In the genomic region with DNA sequence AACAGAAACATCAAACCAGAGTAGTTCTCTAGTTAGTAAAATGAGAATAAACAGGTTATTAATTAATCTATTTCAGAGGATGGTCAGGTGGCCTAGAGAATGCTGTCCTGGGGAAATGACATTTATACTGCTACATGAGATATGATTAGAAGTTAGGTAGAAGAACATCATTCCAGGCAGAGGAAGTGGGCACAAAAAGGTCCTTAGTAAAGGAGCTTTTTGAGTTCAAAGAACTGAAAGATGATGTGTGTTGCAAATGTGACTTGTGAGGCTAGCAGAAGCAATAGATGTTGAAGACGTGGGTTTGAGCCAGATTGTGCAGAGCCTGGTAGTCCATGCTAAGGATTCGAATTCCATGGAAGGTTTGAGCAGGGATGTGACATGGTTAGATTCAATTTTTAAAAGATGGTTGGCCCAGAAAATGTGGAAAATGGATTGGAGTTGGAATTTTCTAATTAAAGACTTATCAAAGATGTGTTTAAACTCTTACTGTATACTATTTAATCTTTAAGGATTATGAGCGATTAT, we compare ENCODE assay signal across 10 cellular contexts. TPM values are rescaled to one million over a fixed set of nuclear protein-coding genes. Genes with fewer than 3 reads are reported as not detected.
DNase-seq lines count a peak whose midpoint lies in the region; ATAC-seq, FAIRE-seq and TF ChIP-seq lines count a peak whose summit lies in the region.
"Had no signal": no experiment of that assay in that cellular context is flagged by ENCODE, and none has a peak within 500 bp of the region (broad histone marks: within the 10 kb centered on the region; RNA-seq: fewer than 3 reads in every experiment).

No MANE protein-coding gene starts in this region.

- ATAC-seq in HepG2 (no peak), right lobe of liver (no peak), GM21423 (IDR thresholded peaks at IDR 0.05; ENCODE audit: unreplicated experiment) (no peak), GM21447 (IDR thresholded peaks at IDR 0.05; ENCODE audit: unreplicated experiment) (no peak)

- TSS peak; percentile 10 for BruUV-seq in HepG2 (replicated peaks; lab: Mats Ljungman, UMichigan)

- TF ChIP-seq CTCF in HepG2 (CRISPR knock-in tag; IDR thresholded peaks at IDR 0.05) = no peak
- no peak for TF ChIP-seq CTCF in right lobe of liver (IDR thresholded peaks at IDR 0.05)
- no peak for TF ChIP-seq CTCF in SU-DHL-6 (IDR thresholded peaks at IDR 0.05; ENCODE audit: insufficient read depth, low read length, poor library complexity, severe bottlenecking)
- TF ChIP-seq CTCF in fibroblast of the aortic adventitia (IDR thresholded peaks at IDR 0.05; ENCODE audit: insufficient read depth, low read length) = no peak

- H3K9me3 ChIP-seq in HepG2 (ENCODE audit: low read length) = no peaks in the 10 kb centered on the region
- H3K9me3 ChIP-seq in right lobe of liver = no peaks in the 10 kb centered on the region
- no peaks in the 10 kb centered on the region for H3K9me3 ChIP-seq in SU-DHL-6 (ENCODE audit: insufficient read depth, low read length)

- POLR2A ChIA-PET in HepG2 (lab: Yijun Ruan, JAX) = no interaction called here

- in situ Hi-C loops in HepG2 (cut with HindIII; ENCODE audit: extremely low pct_ligation_motif_present, low pct_unique_long_range_greater_than_20kb) = no loop called here

- H3K36me3 ChIP-seq in HepG2 (replicated peaks in 1 of 2; ENCODE audit: control insufficient read depth in 1 of 2, insufficient read depth in 2 of 2, low read length in 2 of 2) = peaks cover 4 to 21% of the 10 kb centered on the region in 2 experiments
- no peaks in the 10 kb centered on the region for H3K36me3 ChIP-seq in right lobe of liver
- peaks cover 7% of the 10 kb centered on the region; the same call in 1 of the 2 replicates for H3K36me3 ChIP-seq in SU-DHL-6 (ENCODE audit: low read length)

- peaks cover 34% of the 10 kb centered on the region for H4K20me1 ChIP-seq in HepG2 (ENCODE audit: insufficient read depth, low read length)
- H4K20me1 ChIP-seq in SU-DHL-6 (ENCODE audit: low read depth, low read length) = peaks cover 10% of the 10 kb centered on the region; the same call in 1 of the 2 replicates

- FAIRE-seq in HepG2 (lab: Jason Lieb, UNC) = no peak

- H2AFZ ChIP-seq in HepG2 (ENCODE audit: low read length) (no peak overlapping the region), SU-DHL-6 (ENCODE audit: low read depth, low read length, severe bottlenecking) (no peak overlapping the region)

- H3K9ac ChIP-seq in HepG2 (ENCODE audit: insufficient read depth, low read depth, low read length) (no peak overlapping the region), SU-DHL-6 (ENCODE audit: low read length) (peak overlapping the region; percentile 11; the same call in 1 of the 2 replicates)

- no peak for TF ChIP-seq POLR2A in HepG2 (IDR thresholded peaks at IDR 0.05; ENCODE audit: insufficient read depth in 1 of 2, low read depth in 2 of 2, low read length in 2 of 2)
- no peak for TF ChIP-seq POLR2A in right lobe of liver (IDR thresholded peaks at IDR 0.05)

- H3K4me1 ChIP-seq in HepG2 (ENCODE audit: insufficient read depth, low read length) (peaks cover 34% of the 10 kb centered on the region), right lobe of liver (peaks cover 0 to 11% (median 3%) of the 10 kb centered on the region in 4 donors)

- H3K4me3 ChIP-seq in HepG2 (replicated peaks in 1 of 3; ENCODE audit: insufficient read depth in 1 of 3, low read depth in 2 of 3, low read length in 3 of 3) (no peak overlapping the region), right lobe of liver (no peak overlapping the region), SU-DHL-6 (ENCODE audit: insufficient read depth, low read length, poor library complexity, severe bottlenecking) (peak overlapping the region; percentile 11), fibroblast of the aortic adventitia (ENCODE audit: low read depth, low read length) (no peak overlapping the region)
- H3K4me3 ChIP-seq: SJCRH30 had no signal

- no peaks in the 10 kb centered on the region for H3K27me3 ChIP-seq in HepG2 (ENCODE audit: control insufficient read depth in 1 of 2, insufficient read depth in 2 of 2, low read length in 2 of 2)
- no peaks in the 10 kb centered on the region for H3K27me3 ChIP-seq in right lobe of liver
- H3K27me3 ChIP-seq in SU-DHL-6 (ENCODE audit: low read length) = no peaks in the 10 kb centered on the region
- H3K27me3 ChIP-seq: SJCRH30 had no signal

- H3K27ac ChIP-seq in HepG2 (ENCODE audit: extremely low read length, insufficient read depth, low read length) (peak overlapping the region; percentile 45), right lobe of liver (no peak overlapping the region), SU-DHL-6 (ENCODE audit: low read depth, low read length) (peak overlapping the region; percentile 56)
- H3K27ac ChIP-seq: SJCRH30 had no signal

- CTCF ChIA-PET in HepG2 (lab: Yijun Ruan, JAX; ENCODE audit: low intra/inter-chr PET ratio, low total read pairs) = no interaction called here

- no peak for DNase-seq in HepG2 (ENCODE audit: low spot score)
- no peak for DNase-seq in right lobe of liver
- peak; percentile 15 for DNase-seq in fibroblast of the aortic adventitia (ENCODE audit: low read depth)
- no peak for DNase-seq in OCI-M2 (lab: John Stamatoyannopoulos, UW; ENCODE audit: unreplicated experiment)
- DNase-seq in AG08396 (ENCODE audit: low spot score) = no peak
- DNase-seq: NCI-H1092 treated with DMSO at 0.1 percent for 48 hours had no signal

- H3K79me2 ChIP-seq in HepG2 (ENCODE audit: insufficient read depth, low read length) (peaks cover 92% of the 10 kb centered on the region), SU-DHL-6 (ENCODE audit: insufficient read depth, low read length) (peaks cover 97% of the 10 kb centered on the region)

- H3K4me2 ChIP-seq in HepG2 (ENCODE audit: low read depth, low read length) = no peak overlapping the region
- H3K4me2 ChIP-seq in SU-DHL-6 (ENCODE audit: low read depth, low read length, poor library complexity, severe bottlenecking) = peak overlapping the region; percentile 43

- no peaks in the 10 kb centered on the region for H3K9me2 ChIP-seq in SU-DHL-6 (replicated peaks; ENCODE audit: insufficient read depth, low read length)

- 87% methylated on average over 3 of the region's 3 CpGs for WGBS in HepG2 (ENCODE audit: low lambda C conversion rate)
- WGBS in right lobe of liver (ENCODE audit: insufficient coverage, low coverage, low lambda C conversion rate, missing lambda C conversion rate) = 85% methylated on average over 2 of the region's 3 CpGs

- no peak for TF ChIP-seq RAD21 in HepG2 (CRISPR knock-in tag; IDR thresholded peaks at IDR 0.05)

- H3F3A ChIP-seq in SU-DHL-6 (ENCODE audit: insufficient read depth) = peaks cover 12% of the 10 kb centered on the region; the same call in 1 of the 2 replicates

- intact Hi-C loops in HepG2 (cut with micrococcal nuclease; ENCODE audit: unreplicated experiment) = no loop called here
- intact Hi-C loops in right lobe of liver (cut with DNase I) = no loop called here

- TF ChIP-seq EP300 in HepG2 (IDR thresholded peaks at IDR 0.05; ENCODE audit: low read depth in 2 of 2, low read length in 2 of 2) (no peak), HepG2 (CRISPR knock-in tag; IDR thresholded peaks at IDR 0.05; ENCODE audit: borderline replicate concordance) (no peak)

TF ChIP-seq in HepG2, 621 proteins besides CTCF, POLR2A, EP300 and RAD21:
- TF ChIP-seq ZNF619 (CRISPR knock-in tag; IDR thresholded peaks at IDR 0.05) (no peak), POLR2G (IDR thresholded peaks at IDR 0.05; ENCODE audit: low read depth, low read length) (no peak), POLR2AphosphoS2 (IDR thresholded peaks at IDR 0.05; ENCODE audit: low read depth, low read length) (0 out of 2 replicates have a peak, but pooled peaks have one; percentile 46), ZNF292 (CRISPR knock-in tag; IDR thresholded peaks at IDR 0.05; ENCODE audit: borderline replicate concordance, low read depth) (no peak)

RNA-seq across cellular contexts. Expression of a gene that starts 34.2 kb away (rescaled TPM):
- total RNA-seq in HepG2 (2016; rRNA removed; fragmentation: Illumina TruSeq; extraction: Trizol) (106 and 120 TPM in 2 replicates), right lobe of liver (10 to 100 TPM; 41.6 to 95.1 (median 70.6) TPM), fibroblast of the aortic adventitia (ENCODE audit: low replicate concordance) (234 and 357 TPM in 2 replicates)
- total RNA-seq in HepG2 (2016; cell fraction: cytosol; rRNA removed; fragmentation: Illumina TruSeq; extraction: Trizol; ENCODE audit: low read depth) = 19.3 and 24.2 TPM in 2 replicates
- total RNA-seq in HepG2 (2016; cell fraction: insoluble cytoplasmic fraction; rRNA removed; fragmentation: Illumina TruSeq; extraction: Trizol) = 113 and 116 TPM in 2 replicates
- total RNA-seq in HepG2 (2016; cell fraction: membrane; rRNA removed; fragmentation: Illumina TruSeq; extraction: Trizol) = 40.0 and 43.5 TPM in 2 replicates
- total RNA-seq in HepG2 (2016; cell fraction: nucleus; rRNA removed; fragmentation: Illumina TruSeq; extraction: Trizol) = 72.2 and 76.5 TPM in 2 replicates
- 39.0 and 48.2 TPM in 2 replicates for polyA plus RNA-seq in HepG2 (2011; rRNA removed)
- 33.3 and 40.9 TPM in 2 replicates for polyA plus RNA-seq in HepG2 (2011; cell fraction: cytosol; rRNA removed)
- polyA plus RNA-seq in HepG2 (2011; cell fraction: nucleus; rRNA removed) = 28.6 and 31.9 TPM in 2 replicates
- polyA plus RNA-seq in HepG2 (2012) = 98.5 and 102 TPM in 2 replicates
- 18.0 and 27.8 TPM in 2 replicates for polyA plus RNA-seq in HepG2 (2016; cell fraction: cytosol; fragmentation: Illumina TruSeq; extraction: Trizol; ENCODE audit: low read depth)
- 113 and 118 TPM in 2 replicates for polyA plus RNA-seq in HepG2 (2016; cell fraction: insoluble cytoplasmic fraction; fragmentation: Illumina TruSeq; extraction: Trizol; ENCODE audit: low read depth)
- 28.6 and 39.1 TPM in 2 replicates for polyA plus RNA-seq in HepG2 (2016; cell fraction: membrane; fragmentation: Illumina TruSeq; extraction: Trizol; ENCODE audit: low read depth)
- 112 and 122 TPM in 2 replicates for polyA plus RNA-seq in HepG2 (2016; cell fraction: nucleus; fragmentation: Illumina TruSeq; extraction: Trizol; ENCODE audit: insufficient read depth, low read depth)
- polyA minus RNA-seq in HepG2 (2011; rRNA and poly(A)+ RNA removed; ENCODE audit: low replicate concordance) = 42.7 and 61.6 TPM in 2 replicates
- 82.0 and 98.0 TPM in 2 replicates for polyA minus RNA-seq in HepG2 (2011; cell fraction: cytosol; rRNA and poly(A)+ RNA removed)
- polyA minus RNA-seq in HepG2 (2011; cell fraction: nucleus; rRNA and poly(A)+ RNA removed) = 46.1 and 55.2 TPM in 2 replicates

Comparison
In these comparisons a context has a peak if more than half of its experiments do, and no peak if none do; other contexts are left out.
1. H3K27ac ChIP-seq: peak in HepG2 (single experiment) and SU-DHL-6 (single experiment); none in right lobe of liver (0 of 3).